ENCODE assay signal across 8 cellular contexts in the genomic region with DNA sequence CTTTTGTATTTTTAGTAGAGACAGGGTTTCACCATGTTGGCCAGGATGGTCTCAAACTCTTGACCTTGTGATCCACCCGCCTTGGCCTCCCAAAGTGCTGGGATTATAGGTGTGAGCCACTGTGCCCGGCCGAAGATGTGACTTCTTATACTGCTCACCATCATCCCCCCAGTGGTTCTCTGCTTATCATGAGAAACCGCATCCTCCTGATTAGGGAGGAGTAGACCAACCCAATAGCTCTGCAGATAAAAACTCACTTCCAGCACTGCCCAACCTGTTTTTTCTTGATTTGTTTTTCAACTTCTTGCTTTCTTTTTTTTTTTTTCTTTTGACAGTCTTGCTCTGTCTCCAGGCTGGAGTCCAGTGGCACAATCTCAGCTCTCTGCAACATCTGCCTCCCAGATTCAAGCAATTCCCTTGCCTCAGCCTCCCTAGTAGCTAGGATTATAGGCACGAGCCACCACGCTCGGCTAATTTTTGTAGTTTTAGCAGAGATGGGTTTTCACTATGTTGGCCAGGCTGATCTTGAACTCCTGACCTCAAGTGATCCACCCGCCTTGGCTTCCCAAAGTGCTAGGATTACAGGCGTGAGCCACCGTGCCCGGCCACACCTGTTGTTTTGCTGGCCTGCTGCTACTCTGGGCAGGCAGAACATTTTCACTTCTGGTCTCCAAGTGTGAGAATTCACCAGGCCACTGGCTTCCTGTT. TPM values are rescaled to one million over a fixed set of nuclear protein-coding genes. Genes with fewer than 3 reads are reported as not detected.
A peak's percentile ranks its signal among the peaks of the same experiment; 100 is the strongest.
DNase-seq lines count a peak whose midpoint lies in the region; ATAC-seq and TF ChIP-seq lines count a peak whose summit lies in the region.
"Not testable (repeated sequence)": the region's sequence is repeated elsewhere in the genome, so short reads cannot be mapped to it uniquely, and the experiment has no call there.

No MANE protein-coding gene starts in this region.

- peaks cover 100% of the 10 kb centered on the region for H3K4me1 Mint-ChIP-seq in activated CD8-positive, alpha-beta T cell treated with anti-CD3 and anti-CD28 coated beads, Interleukin-2, amount 10 ng/mL, durations not matched to agents 7 days and 5 days (ENCODE audit: low read depth)
- peaks cover 79% of the 10 kb centered on the region for H3K4me1 Mint-ChIP-seq in memory B cell
- peaks cover 84 to 100% of the 10 kb centered on the region in 2 donors for H3K4me1 Mint-ChIP-seq in stimulated activated naive B cell treated with anti-CD40 and anti-IgM and Interleukin-4, amounts not matched to agents 10 μg/mL and 1 μg/mL and 100 μg/mL, for 72 hours

- intact Hi-C loops in colonic mucosa (cut with DNase I), result not testable (repeated sequence)

- DNase-seq in GM06990 (ENCODE audit: extremely low read depth, insufficient read length) (peak; percentile 75), Peyer's patch (peak in 2 of 3 donors; percentile 80 to 87), colonic mucosa (peak; percentile 24), memory B cell (ENCODE audit: low spot score in 2 of 2) (peak in 1 of 2 donors; percentile 46)
- peak; percentile 71 for DNase-seq in activated CD8-positive, alpha-beta T cell treated with anti-CD3 and anti-CD28 coated beads, Interleukin-2, amount 10 ng/mL, durations not matched to agents 7 days and 5 days
- peak; percentile 57 for DNase-seq in stimulated activated naive B cell treated with anti-CD40 and anti-IgM and Interleukin-4, amounts not matched to agents 10 μg/mL and 1 μg/mL and 100 μg/mL, for 72 hours

- not testable (repeated sequence) for TF ChIP-seq POLR2A in Peyer's patch (IDR thresholded peaks at IDR 0.05)

- H3K27ac Mint-ChIP-seq in activated CD8-positive, alpha-beta T cell treated with anti-CD3 and anti-CD28 coated beads, Interleukin-2, amount 10 ng/mL, durations not matched to agents 7 days and 5 days, result peak overlapping the region; percentile 98
- H3K27ac Mint-ChIP-seq in memory B cell, result peak overlapping the region; percentile 99
- H3K27ac Mint-ChIP-seq in stimulated activated naive B cell treated with anti-CD40 and anti-IgM and Interleukin-4, amounts not matched to agents 10 μg/mL and 1 μg/mL and 100 μg/mL, for 72 hours, result peak overlapping the region; percentile 90

- CTCF ChIA-PET in activated CD8-positive, alpha-beta T cell treated with anti-CD3 and anti-CD28 coated beads, Interleukin-2, amount 10 ng/mL, durations not matched to agents 7 days and 5 days (lab: Charles Lee), result interaction anchor here (0.8 to 14.8 kb wide), 13 partner anchors 8 to 199 kb away, joined by 3 to 168 read pairs (median 6); no protein-coding TSS in a partner anchor

- H3K4me3 ChIP-seq in GM06990 (replicated peaks; ENCODE audit: low read depth, low read length); Peyer's patch; colonic mucosa: not testable (repeated sequence)

- not testable (repeated sequence) for H3K27me3 Mint-ChIP-seq in activated CD8-positive, alpha-beta T cell treated with anti-CD3 and anti-CD28 coated beads, Interleukin-2, amount 10 ng/mL, durations not matched to agents 7 days and 5 days (ENCODE audit: low read depth); memory B cell; stimulated activated naive B cell treated with anti-CD40 and anti-IgM and Interleukin-4, amounts not matched to agents 10 μg/mL and 1 μg/mL and 100 μg/mL, for 72 hours

- H3K36me3 ChIP-seq in GM06990 (ENCODE audit: control insufficient read depth, insufficient read depth, low read length); Peyer's patch; colonic mucosa: not testable (repeated sequence)

- peak overlapping the region; percentile 67 to 91 (median 81) for H3K27ac ChIP-seq in Peyer's patch
- peak overlapping the region; percentile 53 for H3K27ac ChIP-seq in colonic mucosa

- H3K4me3 Mint-ChIP-seq in activated CD8-positive, alpha-beta T cell treated with anti-CD3 and anti-CD28 coated beads, Interleukin-2, amount 10 ng/mL, durations not matched to agents 7 days and 5 days, result peak overlapping the region; percentile 57
- peak overlapping the region; percentile 74 for H3K4me3 Mint-ChIP-seq in memory B cell
- peak overlapping the region; percentile 59 to 73 for H3K4me3 Mint-ChIP-seq in stimulated activated naive B cell treated with anti-CD40 and anti-IgM and Interleukin-4, amounts not matched to agents 10 μg/mL and 1 μg/mL and 100 μg/mL, for 72 hours

- H3K4me1 ChIP-seq in Peyer's patch, result peaks cover 0 to 47% (median 18%) of the 10 kb centered on the region in 4 donors
- not testable (repeated sequence) for H3K4me1 ChIP-seq in colonic mucosa

- H3K36me3 Mint-ChIP-seq in activated CD8-positive, alpha-beta T cell treated with anti-CD3 and anti-CD28 coated beads, Interleukin-2, amount 10 ng/mL, durations not matched to agents 7 days and 5 days (ENCODE audit: low read depth), result peaks cover 57% of the 10 kb centered on the region
- not testable (repeated sequence) for H3K36me3 Mint-ChIP-seq in memory B cell
- peaks cover 16 to 21% of the 10 kb centered on the region in 2 donors for H3K36me3 Mint-ChIP-seq in stimulated activated naive B cell treated with anti-CD40 and anti-IgM and Interleukin-4, amounts not matched to agents 10 μg/mL and 1 μg/mL and 100 μg/mL, for 72 hours

- H3K27me3 ChIP-seq in GM06990 (replicated peaks; ENCODE audit: control insufficient read depth, insufficient read depth, low read length); Peyer's patch; colonic mucosa: not testable (repeated sequence)

- H3K9me3 Mint-ChIP-seq in activated CD8-positive, alpha-beta T cell treated with anti-CD3 and anti-CD28 coated beads, Interleukin-2, amount 10 ng/mL, durations not matched to agents 7 days and 5 days (ENCODE audit: insufficient read depth); memory B cell; stimulated activated naive B cell treated with anti-CD40 and anti-IgM and Interleukin-4, amounts not matched to agents 10 μg/mL and 1 μg/mL and 100 μg/mL, for 72 hours: not testable (repeated sequence)

- not testable (repeated sequence) for H3K9ac ChIP-seq in colonic mucosa (ENCODE audit: low read depth in 2 of 2, low read length in 2 of 2)

- TF ChIP-seq CTCF in GM06990 (IDR thresholded peaks at IDR 0.05; ENCODE audit: insufficient read depth, low read length, poor library complexity, severe bottlenecking); Peyer's patch (IDR thresholded peaks at IDR 0.05); colonic mucosa (IDR thresholded peaks at IDR 0.05): not testable (repeated sequence)

- not testable (repeated sequence) for H3K9me3 ChIP-seq in Peyer's patch, colonic mucosa

- POLR2A ChIA-PET in activated CD8-positive, alpha-beta T cell treated with anti-CD3 and anti-CD28 coated beads, Interleukin-2, amount 10 ng/mL, durations not matched to agents 7 days and 5 days (lab: Charles Lee), result interaction anchor here (0.8 to 4.9 kb wide), 9 partner anchors 8 to 56 kb away, joined by 5 to 33 read pairs (median 11); a partner anchor contains a TSS

- ATAC-seq in GM21515 (IDR thresholded peaks at IDR 0.05; ENCODE audit: unreplicated experiment), result peak; percentile 37
- ATAC-seq in HG03342 (IDR thresholded peaks at IDR 0.05; ENCODE audit: unreplicated experiment), result peak; percentile 29
- peak; percentile 45 for ATAC-seq in activated CD8-positive, alpha-beta T cell treated with anti-CD3 and anti-CD28 coated beads, Interleukin-2, amount 10 ng/mL, durations not matched to agents 7 days and 5 days
- ATAC-seq in memory B cell (ENCODE audit: low read depth), result peak; percentile 39
- ATAC-seq in stimulated activated naive B cell treated with anti-CD40 and anti-IgM and Interleukin-4, amounts not matched to agents 10 μg/mL and 1 μg/mL and 100 μg/mL, for 72 hours (replicated peaks), result peak; percentile 22 to 41

RNA-seq across cellular contexts. Expression of a gene that starts 21.5 kb away (rescaled TPM):
- total RNA-seq in Peyer's patch, result 10 to 100 TPM in 3 of 4 donors, 1 to 10 TPM in 1; 9.8 to 50.3 (median 23.9) TPM
- total RNA-seq in activated CD8-positive, alpha-beta T cell treated with anti-CD3 and anti-CD28 coated beads, Interleukin-2, amount 10 ng/mL, durations not matched to agents 7 days and 5 days, result 100 to 1,000 TPM; 202 to 210 TPM
- 1 to 10 TPM; 4.4 to 9.8 TPM for total RNA-seq in colonic mucosa
